26 cellular contexts compared by ENCODE assay signal in the genomic region with DNA sequence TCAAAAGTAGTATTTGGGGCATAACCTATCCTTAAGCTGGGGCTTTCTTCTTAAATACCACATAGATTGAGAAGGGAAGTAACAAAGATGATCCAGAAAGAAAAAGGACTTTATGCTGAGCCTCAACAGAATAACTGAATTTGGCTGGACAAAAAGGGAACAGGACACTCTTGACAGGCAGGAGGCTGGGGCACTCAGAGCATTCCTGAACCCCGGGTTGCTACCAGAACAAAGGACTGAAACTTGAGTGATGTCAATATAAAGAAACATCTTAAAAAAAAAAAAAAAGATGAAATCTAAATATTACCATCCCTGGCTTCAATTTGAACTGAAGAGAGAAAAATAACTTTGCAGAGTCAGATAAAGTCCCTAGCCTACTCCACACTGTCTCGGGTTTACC. TPM values are rescaled to one million over a fixed set of nuclear protein-coding genes. Genes with fewer than 3 reads are reported as not detected.
DNase-seq lines count a peak whose midpoint lies in the region; ATAC-seq, FAIRE-seq and TF ChIP-seq lines count a peak whose summit lies in the region.
"Had no signal": no experiment of that assay in that cellular context is flagged by ENCODE, and none has a peak within 500 bp of the region (broad histone marks: within the 10 kb centered on the region; RNA-seq: fewer than 3 reads in every experiment).

No MANE protein-coding gene starts in this region.

- peaks cover 8% of the 10 kb centered on the region for H3K36me3 Mint-ChIP-seq in nephron (ENCODE audit: low read depth)

- no TSS peak for BruUV-seq in endothelial cell of umbilical vein (replicated peaks; lab: Mats Ljungman, UMichigan)

- dilution Hi-C loops in endothelial cell of umbilical vein (cut with MboI; ENCODE audit: extremely low pct_ligation_motif_present, low sequenced_read_pairs): no loop called here

- H3K9me1 ChIP-seq in endothelial cell of umbilical vein (replicated peaks; ENCODE audit: control insufficient read depth, extremely low read depth, insufficient read depth, low read length): no peaks in the 10 kb centered on the region

- peaks cover 15% of the 10 kb centered on the region for H3K79me2 ChIP-seq in SK-N-SH (ENCODE audit: insufficient read depth)
- peaks cover 73% of the 10 kb centered on the region for H3K79me2 ChIP-seq in endothelial cell of umbilical vein (ENCODE audit: control insufficient read depth, insufficient read depth, low read length)
- H3K79me2 ChIP-seq: parathyroid adenoma had no signal

- CTCF ChIA-PET in SK-N-SH (lab: Yijun Ruan, JAX) (interaction anchor here (0.9 to 1.5 kb wide), 3 partner anchors 9 to 11 kb away, joined by 3 to 4 read pairs (median 4); no protein-coding TSS in a partner anchor), endothelial cell of umbilical vein (lab: Charles Lee) (interaction anchor here (0.6 to 1.5 kb wide), 6 partner anchors 15 to 140 kb away, joined by 3 to 5 read pairs (median 4); no protein-coding TSS in a partner anchor)

- ATAC-seq in SK-N-SH treated with all-trans-retinoic acid at 6 μM for 48 hours (no peak; the same call in 2 of the 3 replicates), GM21390 (IDR thresholded peaks at IDR 0.05; ENCODE audit: unreplicated experiment) (no peak)
- ATAC-seq: activated CD8-positive, alpha-beta T cell treated with anti-CD3 and anti-CD28 coated beads, Interleukin-2, amount 10 ng/mL, durations not matched to agents 7 days and 5 days; activated naive CD4-positive, alpha-beta T cell treated with anti-CD3 and anti-CD28 coated beads, Interleukin-2, amount 50 U/mL, for 72 hours; PC-3; upper lobe of right lung had no signal

- H3K4me1 ChIP-seq in SK-N-SH (ENCODE audit: control insufficient read depth in 1 of 2, insufficient read depth in 2 of 2, low read depth in 1 of 2, low read length in 1 of 2) (peaks cover 22 to 26% of the 10 kb centered on the region in 2 experiments; a peak in 2 of 4 replicates), endothelial cell of umbilical vein (ENCODE audit: control insufficient read depth, extremely low read depth, insufficient read depth, low read length) (peaks cover 58% of the 10 kb centered on the region), testis (peaks cover 38% of the 10 kb centered on the region)
- H3K4me1 ChIP-seq: parathyroid adenoma had no signal

- intact Hi-C loops in endothelial cell of umbilical vein (cut with micrococcal nuclease) (no loop called here), testis (cut with DNase I; ENCODE audit: low total_unique reads) (no loop called here)

- H3K4me1 Mint-ChIP-seq in nephron: peaks cover 85% of the 10 kb centered on the region

- H3K9ac ChIP-seq in SK-N-SH: no peak overlapping the region
- H3K9ac ChIP-seq in endothelial cell of umbilical vein (replicated peaks; ENCODE audit: extremely low read depth, insufficient read depth, low read length): no peak overlapping the region
- H3K9ac ChIP-seq: parathyroid adenoma had no signal

- peak overlapping the region; percentile 67 to 92 (median 86) for H3K27ac Mint-ChIP-seq in nephron
- H3K27ac Mint-ChIP-seq: activated CD8-positive, alpha-beta T cell treated with anti-CD3 and anti-CD28 coated beads, Interleukin-2, amount 10 ng/mL, durations not matched to agents 7 days and 5 days; activated naive CD4-positive, alpha-beta T cell treated with anti-CD3 and anti-CD28 coated beads, Interleukin-2, amount 50 U/mL, for 72 hours; CD4-positive, CD25-positive, alpha-beta regulatory T cell had no signal

- no peak for TF ChIP-seq RAD21 in SK-N-SH (IDR thresholded peaks at IDR 0.05; ENCODE audit: low read length)

- DNase-seq in SK-N-SH: no peak
- no peak for DNase-seq in endothelial cell of umbilical vein (ENCODE audit: low read depth, low spot score)
- no peak for DNase-seq in testis
- DNase-seq in T1000 (lab: John Stamatoyannopoulos, UW): no peak
- no peak for DNase-seq in iPS-NIHi7 (ENCODE audit: extremely low spot score)
- DNase-seq: 8988T; activated CD8-positive, alpha-beta T cell treated with anti-CD3 and anti-CD28 coated beads, Interleukin-2, amount 10 ng/mL, durations not matched to agents 7 days and 5 days; activated T-cell treated with anti-CD3 and anti-CD28 coated beads, Interleukin-2, amount 50 U/mL, for 48 hours; CD4-positive, CD25-positive, alpha-beta regulatory T cell; DMS79; effector CD8-positive, alpha-beta T cell; hypothalamus; KG1; mucosa of descending colon; NCI-H1092; NCI-H2107; NCI-H774; PC-3; upper lobe of right lung had no signal

- TF ChIP-seq CTCF in SK-N-SH (IDR thresholded peaks at IDR 0.05) (no peak), endothelial cell of umbilical vein (IDR thresholded peaks at IDR 0.05; ENCODE audit: extremely low read depth in 1 of 2, insufficient read depth in 1 of 2, low read depth in 1 of 2, low read length in 2 of 2) (no peak), nephron (IDR thresholded peaks at IDR 0.05; ENCODE audit: unreplicated experiment in 3 of 3) (no peak), testis (IDR thresholded peaks at IDR 0.05) (no peak)

- no peaks in the 10 kb centered on the region for H3K9me3 ChIP-seq in SK-N-SH
- no peaks in the 10 kb centered on the region for H3K9me3 ChIP-seq in endothelial cell of umbilical vein (replicated peaks; ENCODE audit: control insufficient read depth, insufficient read depth, low read length)
- no peaks in the 10 kb centered on the region for H3K9me3 ChIP-seq in testis
- H3K9me3 ChIP-seq: mucosa of descending colon, upper lobe of right lung had no signal

- H3K27me3 Mint-ChIP-seq in nephron (ENCODE audit: low read depth): no peaks in the 10 kb centered on the region
- H3K27me3 Mint-ChIP-seq: CD4-positive, CD25-positive, alpha-beta regulatory T cell had no signal

- H4K20me1 ChIP-seq in SK-N-SH (ENCODE audit: insufficient read depth) (no peaks in the 10 kb centered on the region), endothelial cell of umbilical vein (replicated peaks; ENCODE audit: control insufficient read depth, extremely low read depth, insufficient read depth, low read length) (no peaks in the 10 kb centered on the region)

- TF ChIP-seq POLR2A in endothelial cell of umbilical vein (IDR thresholded peaks at IDR 0.05; ENCODE audit: low read depth, low read length): no peak
- TF ChIP-seq POLR2A in testis (IDR thresholded peaks at IDR 0.05): no peak

- POLR2A ChIA-PET in SK-N-SH (lab: Yijun Ruan, JAX) (no interaction called here), endothelial cell of umbilical vein (lab: Charles Lee) (no interaction called here)

- H3K4me2 ChIP-seq in SK-N-SH (peak overlapping the region; percentile 21; the same call in 1 of the 2 replicates), endothelial cell of umbilical vein (ENCODE audit: insufficient read depth, low read length) (peak overlapping the region; percentile 35)

- peak overlapping the region in 1 of 3 experiments; percentile 57 for H3K4me3 Mint-ChIP-seq in nephron
- H3K4me3 Mint-ChIP-seq: activated CD8-positive, alpha-beta T cell treated with anti-CD3 and anti-CD28 coated beads, Interleukin-2, amount 10 ng/mL, durations not matched to agents 7 days and 5 days; CD4-positive, CD25-positive, alpha-beta regulatory T cell had no signal

- peaks cover 6% of the 10 kb centered on the region for H3F3A ChIP-seq in SK-N-SH (replicated peaks; ENCODE audit: insufficient read depth)

- H2AFZ ChIP-seq in SK-N-SH (ENCODE audit: low read depth) (no peak overlapping the region), endothelial cell of umbilical vein (ENCODE audit: low read depth, low read length) (no peak overlapping the region)
- H2AFZ ChIP-seq: parathyroid adenoma had no signal

- no peaks in the 10 kb centered on the region for H3K9me3 Mint-ChIP-seq in nephron

- FAIRE-seq in endothelial cell of umbilical vein (lab: Jason Lieb, UNC): peak; percentile 12
- FAIRE-seq: H54 had no signal

- H3K36me3 ChIP-seq in SK-N-SH (replicated peaks in 1 of 2; ENCODE audit: control insufficient read depth in 1 of 2, insufficient read depth in 2 of 2, low read length in 1 of 2) (no peaks in the 10 kb centered on the region), endothelial cell of umbilical vein (ENCODE audit: control insufficient read depth in 2 of 2, extremely low read depth in 1 of 2, insufficient read depth in 2 of 2, low read length in 2 of 2) (no peaks in the 10 kb centered on the region), testis (ENCODE audit: low read depth, missing control alignments) (no peaks in the 10 kb centered on the region)
- H3K36me3 ChIP-seq: brain microvascular endothelial cell, upper lobe of right lung had no signal

- 48% methylated on average over 2 of the region's 2 CpGs for WGBS in SK-N-SH (ENCODE audit: low lambda C conversion rate)
- 13 to 31% methylated on average over 2 of the region's 2 CpGs for WGBS in testis, 2 donors

- TF ChIP-seq EP300 in SK-N-SH (IDR thresholded peaks at IDR 0.05; ENCODE audit: borderline replicate concordance in 1 of 2, low read depth in 1 of 2, low read length in 1 of 2): no peak

- H3K27ac ChIP-seq in SK-N-SH (ENCODE audit: low read depth in 2 of 2, low read length in 1 of 2) (no peak overlapping the region), endothelial cell of umbilical vein (ENCODE audit: insufficient read depth, low read depth, low read length) (no peak overlapping the region), testis (peak overlapping the region; percentile 67 to 78)
- H3K27ac ChIP-seq: brain microvascular endothelial cell, parathyroid adenoma, upper lobe of right lung had no signal

- no peak overlapping the region for H3K4me3 ChIP-seq in SK-N-SH (ENCODE audit: low read depth in 2 of 2, low read length in 1 of 2)
- H3K4me3 ChIP-seq in endothelial cell of umbilical vein (replicated peaks in 1 of 3; ENCODE audit: insufficient read depth in 1 of 3, low read depth in 1 of 3, low read length in 3 of 3): no peak overlapping the region
- H3K4me3 ChIP-seq in testis: no peak overlapping the region
- H3K4me3 ChIP-seq: mucosa of descending colon, upper lobe of right lung had no signal

- H3K9me2 ChIP-seq in SK-N-SH: no peaks in the 10 kb centered on the region

- H3K27me3 ChIP-seq in SK-N-SH (ENCODE audit: insufficient read depth) (no peaks in the 10 kb centered on the region), endothelial cell of umbilical vein (ENCODE audit: control insufficient read depth in 2 of 2, insufficient read depth in 2 of 2, low read length in 2 of 2) (no peaks in the 10 kb centered on the region), testis (no peaks in the 10 kb centered on the region)
- H3K27me3 ChIP-seq: brain microvascular endothelial cell, upper lobe of right lung had no signal

RNA-seq across cellular contexts. Expression of a gene that starts 23.9 kb away (rescaled TPM):
- polyA plus RNA-seq in SK-N-SH (2012; rRNA removed): 4.0 and 4.5 TPM in 2 replicates
- polyA plus RNA-seq in SK-N-SH (2012; cell fraction: cytosol; rRNA removed): 4.4 and 4.5 TPM in 2 replicates
- polyA plus RNA-seq in SK-N-SH (2012; cell fraction: nucleus; rRNA removed): 3.9 and 4.9 TPM in 2 replicates
- 87.1 and 91.7 TPM in 2 replicates for total RNA-seq in endothelial cell of umbilical vein
- 17.0 and 20.8 TPM in 2 replicates for polyA plus RNA-seq in endothelial cell of umbilical vein
- 24.3 and 27.8 TPM in 2 replicates for polyA plus RNA-seq in endothelial cell of umbilical vein (2011; cell fraction: cytosol; rRNA removed)
- polyA plus RNA-seq in endothelial cell of umbilical vein (2011; cell fraction: nucleus; rRNA removed): 22.5 and 24.3 TPM in 2 replicates
- 15.7 and 19.4 TPM in 2 replicates for polyA plus RNA-seq in endothelial cell of umbilical vein (2012)
- 99.1 and 110 TPM in 2 replicates for polyA minus RNA-seq in endothelial cell of umbilical vein
- polyA minus RNA-seq in endothelial cell of umbilical vein (2011; cell fraction: cytosol; rRNA and poly(A)+ RNA removed): 4.8 TPM
- 30.8 and 45.3 TPM in 2 replicates for polyA minus RNA-seq in endothelial cell of umbilical vein (2011; cell fraction: nucleus; rRNA and poly(A)+ RNA removed)
- total RNA-seq in testis: 10 to 100 TPM; 10.2 to 20.4 TPM
- 3.1 TPM for polyA plus RNA-seq in testis (ENCODE audit: insufficient read depth, low read depth, low replicate concordance)

Comparison
In these comparisons a context has a peak if more than half of its experiments do, and no peak if none do; other contexts are left out.
1. H3K27ac ChIP-seq: peak in testis (2 of 2); none in SK-N-SH (0 of 2) and endothelial cell of umbilical vein (single experiment).